In genomic region chr10:86755454-86755739, GRCh38 we compare ENCODE assay signal across 8 cellular contexts. TPM values are rescaled to one million over a fixed set of nuclear protein-coding genes. Genes with fewer than 3 reads are reported as not detected.
A peak's percentile ranks its signal among the peaks of the same experiment; 100 is the strongest.
DNase-seq lines count a peak whose midpoint lies in the region; ATAC-seq and TF ChIP-seq lines count a peak whose summit lies in the region.

No MANE protein-coding gene starts in this region.

- H3K9ac ChIP-seq in SK-N-SH, result peak overlapping the region; percentile 99

- H3K27ac Mint-ChIP-seq in activated B cell treated with CpG ODN at 0.5 μM for 24 hours, result peak overlapping the region; percentile 59

- peaks cover 22% of the 10 kb centered on the region for H4K20me1 ChIP-seq in SK-N-SH (ENCODE audit: insufficient read depth)

- DNase-seq in SK-N-SH (no peak), activated B cell treated with CpG ODN at 0.5 μM for 24 hours (no peak), iPS DF 6.9 (ENCODE audit: low read depth, low spot score) (no peak), stomach (no peak), AG20443 (ENCODE audit: low spot score) (no peak)
- DNase-seq in activated CD4-positive, alpha-beta T cell treated with anti-CD3 and anti-CD28 coated beads, Interleukin-2, amount 50 U/mL, for 1 hour, result no peak

- WGBS in SK-N-SH (ENCODE audit: low lambda C conversion rate), result 3% methylated on average over 9 of the region's 9 CpGs
- no CpG with 5 or more reads among the region's 9 CpGs for WGBS in iPS DF 6.9 (ENCODE audit: insufficient coverage, insufficient read length)
- WGBS in stomach, 5 donors, result 0 to 6% (median 3%) methylated on average over 9 of the region's 9 CpGs

- H3K27me3 ChIP-seq in SK-N-SH (ENCODE audit: insufficient read depth) (no peaks in the 10 kb centered on the region), iPS DF 6.9 (ENCODE audit: control insufficient read depth, insufficient read depth, low read length) (no peaks in the 10 kb centered on the region), stomach (peaks cover 0 to 18% (median 3%) of the 10 kb centered on the region in 3 donors)

- no peaks in the 10 kb centered on the region for H3K9me3 Mint-ChIP-seq in activated B cell treated with CpG ODN at 0.5 μM for 24 hours

- H3K4me1 ChIP-seq in SK-N-SH (ENCODE audit: control insufficient read depth in 1 of 2, insufficient read depth in 2 of 2, low read depth in 1 of 2, low read length in 1 of 2) (peaks cover 12 to 23% of the 10 kb centered on the region in 2 experiments; a peak in 3 of 4 replicates), iPS DF 6.9 (ENCODE audit: control insufficient read depth, insufficient read depth, low read length) (peaks cover 3% of the 10 kb centered on the region; the same call in 1 of the 2 replicates), stomach (peaks cover 8 to 68% (median 32%) of the 10 kb centered on the region in 4 donors)

- H3F3A ChIP-seq in SK-N-SH (replicated peaks; ENCODE audit: insufficient read depth), result peaks cover 23% of the 10 kb centered on the region

- H3K79me2 ChIP-seq in SK-N-SH (ENCODE audit: insufficient read depth), result peaks cover 84% of the 10 kb centered on the region

- POLR2A ChIA-PET in SK-N-SH (lab: Yijun Ruan, JAX), result interaction anchor here (0.9 to 2.3 kb wide), 6 partner anchors 10 to 140 kb away, joined by 3 to 18 read pairs (median 6); no protein-coding TSS in a partner anchor
- POLR2A ChIA-PET in activated B cell treated with CpG ODN at 0.5 μM for 24 hours (lab: Charles Lee), result interaction anchor here (4.4 kb wide), 1 partner anchor 44 kb away, joined by 34 read pairs; no protein-coding TSS in a partner anchor

- peak overlapping the region; percentile 63; the same call in 1 of the 2 replicates for H2AFZ ChIP-seq in SK-N-SH (ENCODE audit: low read depth)

- peaks cover 40% of the 10 kb centered on the region for H3K4me1 Mint-ChIP-seq in activated B cell treated with CpG ODN at 0.5 μM for 24 hours

- intact Hi-C loops in activated B cell treated with CpG ODN at 0.5 μM for 24 hours (cut with micrococcal nuclease), result loop anchor here (5.0 kb wide), 1 partner anchor 343 kb away; no protein-coding TSS in a partner anchor
- intact Hi-C loops in stomach (cut with DNase I; ENCODE audit: low total_unique reads), result no loop called here

- CTCF ChIA-PET in SK-N-SH (lab: Yijun Ruan, JAX) (interaction anchor here (0.7 to 5.8 kb wide), 4 partner anchors 19 to 144 kb away, joined by 3 to 21 read pairs (median 4); no protein-coding TSS in a partner anchor), activated B cell treated with CpG ODN at 0.5 μM for 24 hours (lab: Charles Lee) (no interaction called here)

- peaks cover 2% of the 10 kb centered on the region for H3K36me3 Mint-ChIP-seq in activated B cell treated with CpG ODN at 0.5 μM for 24 hours (ENCODE audit: low read depth)

- peak overlapping the region; percentile 73 for H3K4me2 ChIP-seq in SK-N-SH

- no peak for TF ChIP-seq POLR2A in stomach (IDR thresholded peaks at IDR 0.05)

- H3K9me2 ChIP-seq in SK-N-SH, result no peaks in the 10 kb centered on the region

- H3K36me3 ChIP-seq in SK-N-SH (replicated peaks in 1 of 2; ENCODE audit: control insufficient read depth in 1 of 2, insufficient read depth in 2 of 2, low read length in 1 of 2), result peaks cover 0 to 5% of the 10 kb centered on the region in 2 experiments
- 0 out of 2 replicates have a peak, but pooled peaks cover 3% of the 10 kb centered on the region for H3K36me3 ChIP-seq in iPS DF 6.9 (ENCODE audit: control insufficient read depth, insufficient read depth, low read length)
- no peaks in the 10 kb centered on the region for H3K36me3 ChIP-seq in stomach

- no peak; a peak in 1 of 4 replicates for TF ChIP-seq EP300 in SK-N-SH (IDR thresholded peaks at IDR 0.05; ENCODE audit: borderline replicate concordance in 1 of 2, low read depth in 1 of 2, low read length in 1 of 2)
- peak; percentile 57 for TF ChIP-seq EP300 in stomach (IDR thresholded peaks at IDR 0.05)

- ATAC-seq in SK-N-SH treated with all-trans-retinoic acid at 6 μM for 48 hours (no peak), activated B cell treated with CpG ODN at 0.5 μM for 24 hours (ENCODE audit: low read depth) (no peak), HG03469 (IDR thresholded peaks at IDR 0.05; ENCODE audit: unreplicated experiment) (no peak)

- no peaks in the 10 kb centered on the region for H3K9me3 ChIP-seq in SK-N-SH
- no peaks in the 10 kb centered on the region for H3K9me3 ChIP-seq in iPS DF 6.9 (ENCODE audit: control insufficient read depth, insufficient read depth, low read length)
- no peaks in the 10 kb centered on the region for H3K9me3 ChIP-seq in stomach

- H3K4me3 ChIP-seq in SK-N-SH (ENCODE audit: low read depth in 2 of 2, low read length in 1 of 2) (peak overlapping the region; percentile 73 to 83), iPS DF 6.9 (ENCODE audit: low read length) (peak overlapping the region; percentile 87; the same call in 1 of the 2 replicates), stomach (peak overlapping the region; percentile 75 to 87 (median 80))

- H3K4me3 Mint-ChIP-seq in activated B cell treated with CpG ODN at 0.5 μM for 24 hours, result peak overlapping the region; percentile 86

- H3K27ac ChIP-seq in SK-N-SH (ENCODE audit: low read depth in 2 of 2, low read length in 1 of 2) (peak overlapping the region; percentile 98), iPS DF 6.9 (ENCODE audit: low read length) (no peak overlapping the region), stomach (peak overlapping the region; percentile 97 to 100 (median 99))

- H3K27me3 Mint-ChIP-seq in activated B cell treated with CpG ODN at 0.5 μM for 24 hours, result peaks cover 15% of the 10 kb centered on the region

- TF ChIP-seq RAD21 in SK-N-SH (IDR thresholded peaks at IDR 0.05; ENCODE audit: low read length), result no peak

- TF ChIP-seq CTCF in SK-N-SH (IDR thresholded peaks at IDR 0.05) (no peak), activated B cell treated with CpG ODN at 0.5 μM for 24 hours (IDR thresholded peaks at IDR 0.05) (no peak), stomach (IDR thresholded peaks at IDR 0.05) (no peak)

TF ChIP-seq in SK-N-SH, 30 proteins besides CTCF, POLR2A, EP300 and RAD21:
- no peak for TF ChIP-seq TCF12 (IDR thresholded peaks at IDR 0.05)
- no peak for TF ChIP-seq MXI1 (IDR thresholded peaks at IDR 0.05; ENCODE audit: low read depth, low read length)
- no peak for TF ChIP-seq NFIC (IDR thresholded peaks at IDR 0.05; ENCODE audit: borderline replicate concordance)
- TF ChIP-seq FOXJ3 (CRISPR knock-in tag; IDR thresholded peaks at IDR 0.05), result no peak
- TF ChIP-seq MAX (IDR thresholded peaks at IDR 0.05; ENCODE audit: low read depth), result peak; percentile 45
- no peak for TF ChIP-seq CHD2 (IDR thresholded peaks at IDR 0.05; ENCODE audit: low read length, partially characterized antibody)

TF ChIP-seq in SK-N-SH treated with all-trans-retinoic acid at 6 μM for 48 hours, 23 proteins besides CTCF, POLR2A, EP300 and RAD21 (continues in another document):
- TF ChIP-seq TCF4 (CRISPR knock-in tag; IDR thresholded peaks at IDR 0.05; ENCODE audit: borderline replicate concordance) (no peak), ISL1 (CRISPR knock-in tag; IDR thresholded peaks at IDR 0.05) (no peak), CSDC2 (CRISPR knock-in tag; IDR thresholded peaks at IDR 0.05) (no peak), PPARA (CRISPR knock-in tag; IDR thresholded peaks at IDR 0.05; ENCODE audit: borderline replicate concordance) (no peak), POU6F1 (CRISPR knock-in tag; IDR thresholded peaks at IDR 0.05; ENCODE audit: borderline replicate concordance, low read depth) (no peak), ARNTL (CRISPR knock-in tag; IDR thresholded peaks at IDR 0.05; ENCODE audit: borderline replicate concordance, low read depth) (no peak), CSRNP3 (CRISPR knock-in tag; IDR thresholded peaks at IDR 0.05) (no peak), TOX (CRISPR knock-in tag; IDR thresholded peaks at IDR 0.05; ENCODE audit: borderline replicate concordance) (no peak), ZFP30 (CRISPR knock-in tag; IDR thresholded peaks at IDR 0.05) (no peak), ZNF70 (CRISPR knock-in tag; IDR thresholded peaks at IDR 0.05) (no peak), ZC3H10 (CRISPR knock-in tag; IDR thresholded peaks at IDR 0.05) (no peak), ZNF8 (CRISPR knock-in tag; IDR thresholded peaks at IDR 0.05) (no peak)

RNA-seq across cellular contexts. Expression of gene BMPR1A, which starts 1.0 kb away (rescaled TPM):
- 12.7 and 20.1 TPM in 2 replicates for polyA plus RNA-seq in SK-N-SH (2012; rRNA removed)
- polyA plus RNA-seq in SK-N-SH (2012; cell fraction: cytosol; rRNA removed), result 19.2 and 19.7 TPM in 2 replicates
- 5.9 and 13.3 TPM in 2 replicates for polyA plus RNA-seq in SK-N-SH (2012; cell fraction: nucleus; rRNA removed)
- total RNA-seq in activated B cell treated with CpG ODN at 0.5 μM for 24 hours, result 10.1 and 11.8 TPM in 2 replicates
- 100 to 1,000 TPM in 1 of 5 donors, 10 to 100 TPM in 4; 18.3 to 104 (median 35.3) TPM for total RNA-seq in stomach
- polyA plus RNA-seq in stomach, result 1 to 10 TPM; 5.8 to 6.5 (median 5.9) TPM
